ENCODE assay signal across 8 cellular contexts in genomic region chr1:54499097-54500029, GRCh38. TPM values are rescaled to one million over a fixed set of nuclear protein-coding genes. Genes with fewer than 3 reads are reported as not detected.
DNase-seq lines count a peak whose midpoint lies in the region; ATAC-seq and TF ChIP-seq lines count a peak whose summit lies in the region.

No MANE protein-coding gene starts in this region.

- in situ Hi-C loops in astrocyte of the spinal cord (cut with HindIII; ENCODE audit: low sequenced_read_pairs), result no loop called here

- H3K27me3 ChIP-seq in iPS-15b (ENCODE audit: control insufficient read depth, insufficient read depth, low read length) (peaks cover 2% of the 10 kb centered on the region), skeletal muscle satellite cell (ENCODE audit: control insufficient read depth, insufficient read depth, low read length) (peaks cover 61% of the 10 kb centered on the region)

- ATAC-seq in GM18511 (IDR thresholded peaks at IDR 0.05; ENCODE audit: unreplicated experiment) (no peak), GM21786 (IDR thresholded peaks at IDR 0.05; ENCODE audit: unreplicated experiment) (no peak)

- H3K4me3 ChIP-seq in astrocyte of the spinal cord (ENCODE audit: low read depth, low read length) (peak overlapping the region; percentile 34), iPS-15b (ENCODE audit: low read depth, low read length) (peak overlapping the region; percentile 56), skeletal muscle satellite cell (ENCODE audit: low read length) (peak overlapping the region; percentile 62)

- H3K9me3 ChIP-seq in iPS-15b (ENCODE audit: control insufficient read depth, insufficient read depth, low read length) (no peaks in the 10 kb centered on the region), skeletal muscle satellite cell (replicated peaks; ENCODE audit: low read length) (no peaks in the 10 kb centered on the region)

- DNase-seq in SIG-M5 treated with dmso at 0.1 percent for 504 hours (lab: John Stamatoyannopoulos, UW; ENCODE audit: unreplicated experiment), result peak; percentile 15
- DNase-seq in SIG-M5 (lab: John Stamatoyannopoulos, UW), result no peak
- DNase-seq in NCI-H345 treated with DMSO at 0.1 percent for 48 hours (lab: John Stamatoyannopoulos, UW; ENCODE audit: unreplicated experiment), result peak; percentile 31
- DNase-seq in astrocyte of the spinal cord (ENCODE audit: low read depth, low spot score), result peak; percentile 51

- peak; percentile 52 for TF ChIP-seq CTCF in astrocyte of the spinal cord (IDR thresholded peaks at IDR 0.05; ENCODE audit: low read depth, low read length)

- H3K4me1 ChIP-seq in iPS-15b (ENCODE audit: control insufficient read depth, insufficient read depth, low read length) (peaks cover 16% of the 10 kb centered on the region), skeletal muscle satellite cell (ENCODE audit: control insufficient read depth, insufficient read depth, low read length) (peaks cover 4% of the 10 kb centered on the region)

- H3K9ac ChIP-seq in iPS-15b (ENCODE audit: low read depth, low read length) (no peak overlapping the region), skeletal muscle satellite cell (ENCODE audit: low read depth, low read length) (no peak overlapping the region)

- peak overlapping the region; percentile 85 for H3K4me2 ChIP-seq in skeletal muscle satellite cell (ENCODE audit: low read length)

- H3K36me3 ChIP-seq in iPS-15b (ENCODE audit: control insufficient read depth, insufficient read depth, low read length) (no peaks in the 10 kb centered on the region), skeletal muscle satellite cell (ENCODE audit: insufficient read depth, low read length) (no peaks in the 10 kb centered on the region)

RNA-seq across cellular contexts. Expression of gene ACOT11, which starts 48.7 kb away (rescaled TPM):
- total RNA-seq in skeletal muscle satellite cell (2012; rRNA removed), result 1.0 and 3.5 TPM in 2 replicates
